Comparison of ENCODE assay signal across 8 cellular contexts in the genomic region with DNA sequence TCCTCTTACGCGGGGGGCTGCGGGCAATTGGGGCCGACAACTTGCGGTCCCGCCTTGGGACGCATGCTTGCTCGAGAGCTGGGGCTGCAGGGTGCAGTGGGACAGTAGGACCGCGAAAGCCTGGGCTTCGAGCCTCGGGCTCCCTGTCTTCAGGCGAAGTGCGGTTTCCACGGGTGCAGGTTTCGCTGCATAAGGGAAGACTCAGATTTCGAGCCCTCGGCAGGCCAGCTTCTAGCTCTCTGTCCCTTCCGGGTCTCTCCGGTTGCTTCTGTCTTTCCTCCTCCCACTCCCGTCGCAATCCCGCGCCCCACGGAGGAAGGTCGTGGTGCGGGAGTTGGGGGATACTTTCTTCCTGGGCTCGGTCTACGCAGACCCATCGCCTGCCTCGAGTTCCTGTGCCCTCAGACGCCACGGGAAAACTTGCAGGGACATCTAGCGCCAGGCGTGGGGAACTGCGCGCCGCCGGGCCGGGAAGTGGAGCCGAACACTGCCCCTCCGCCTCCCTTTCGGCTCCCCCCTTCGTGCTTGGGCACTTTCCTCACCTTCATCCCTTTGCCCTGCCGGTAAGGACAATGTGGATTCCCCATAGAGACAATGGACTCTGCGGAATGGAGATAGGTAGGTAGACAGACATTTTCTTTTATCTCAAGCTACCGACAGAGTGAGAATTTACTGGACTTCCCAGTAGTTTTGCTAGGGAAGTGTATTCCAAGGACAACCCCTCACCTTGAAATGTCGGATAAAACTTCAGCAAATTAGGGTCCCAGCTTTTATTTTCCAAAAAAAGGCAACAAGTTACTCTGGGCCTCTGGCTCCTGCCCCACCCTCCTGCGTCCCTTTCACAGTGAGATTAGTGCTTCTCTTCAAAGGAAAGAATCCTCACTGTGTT. TPM values are rescaled to one million over a fixed set of nuclear protein-coding genes. Genes with fewer than 3 reads are reported as not detected.
DNase-seq lines count a peak whose midpoint lies in the region; ATAC-seq and TF ChIP-seq lines count a peak whose summit lies in the region.
"Had no signal": no experiment of that assay in that cellular context is flagged by ENCODE, and none has a peak within 500 bp of the region (broad histone marks: within the 10 kb centered on the region; RNA-seq: fewer than 3 reads in every experiment).

No MANE protein-coding gene starts in this region.

- DNase-seq in NOMO-1 treated with dmso at 0.1 percent for 144 hours (lab: John Stamatoyannopoulos, UW; ENCODE audit: unreplicated experiment) (peak; percentile 22), choroid plexus epithelial cell (ENCODE audit: low read depth) (peak; percentile 45), substantia nigra (lab: John Stamatoyannopoulos, UW) (peak in 30 of 49 donors; percentile 5 to 45 (median 15))

- H3K9me2 ChIP-seq in DOHH2 (replicated peaks; ENCODE audit: control insufficient read depth, low read length), result no peaks in the 10 kb centered on the region

- TF ChIP-seq CTCF in DOHH2 (IDR thresholded peaks at IDR 0.05; ENCODE audit: low read depth, low read length, poor library complexity, severe bottlenecking) (peak; percentile 61), choroid plexus epithelial cell (conservative IDR thresholded peaks at IDR 0.05; ENCODE audit: low read depth, low read length) (peak; percentile 75), liver (IDR thresholded peaks at IDR 0.05; ENCODE audit: low read depth, low read length, missing input control) (peak; percentile 70)

- H3K4me1 ChIP-seq in DOHH2 (ENCODE audit: control insufficient read depth, low read length), result no peaks in the 10 kb centered on the region
- peaks cover 10 to 24% (median 19%) of the 10 kb centered on the region in 4 donors for H3K4me1 ChIP-seq in liver (ENCODE audit: control insufficient read depth in 4 of 4, insufficient read depth in 4 of 4, low read length in 3 of 4)

- H3K27me3 ChIP-seq in DOHH2 (ENCODE audit: control insufficient read depth, low read length), result peaks cover 29% of the 10 kb centered on the region
- H3K27me3 ChIP-seq in liver (ENCODE audit: control insufficient read depth in 4 of 4, insufficient read depth in 4 of 4, low read length in 3 of 4), result peaks cover 19 to 61% (median 39%) of the 10 kb centered on the region in 4 donors

- H3K79me2 ChIP-seq in DOHH2 (ENCODE audit: control insufficient read depth, low read length), result no peaks in the 10 kb centered on the region

- H3K4me3 ChIP-seq in DOHH2 (ENCODE audit: low read length), result no peak overlapping the region
- peak overlapping the region; percentile 20 for H3K4me3 ChIP-seq in choroid plexus epithelial cell (ENCODE audit: low read depth, low read length)
- H3K4me3 ChIP-seq in liver (ENCODE audit: low read depth in 1 of 3, low read length in 3 of 3), result peak overlapping the region in 2 of 3 donors; percentile 27 to 38

- 0 out of 2 replicates have a peak overlapping the region, but pooled peaks have one; percentile 11 for H3K4me2 ChIP-seq in DOHH2 (ENCODE audit: low read length)

- 4% methylated on average over 49 of the region's 49 CpGs for WGBS in liver

- H3K9me3 ChIP-seq in DOHH2 (ENCODE audit: control insufficient read depth, insufficient read depth, low read length), result no peaks in the 10 kb centered on the region
- peaks cover 0 to 4% (median 0%) of the 10 kb centered on the region in 4 donors for H3K9me3 ChIP-seq in liver (ENCODE audit: control insufficient read depth in 4 of 4, low read length in 3 of 4)

- H3F3A ChIP-seq in DOHH2 (ENCODE audit: control insufficient read depth, insufficient read depth), result no peaks in the 10 kb centered on the region

- no peak overlapping the region for H3K9ac ChIP-seq in liver (ENCODE audit: low read depth in 1 of 2, low read length in 2 of 2)

- H3K27ac ChIP-seq in DOHH2 (ENCODE audit: low read depth, low read length) (no peak overlapping the region), liver (ENCODE audit: low read depth in 1 of 2, low read length in 2 of 2) (no peak overlapping the region), substantia nigra (ENCODE audit: low read depth, low read length, poor library complexity, severe bottlenecking) (no peak overlapping the region)

- no peaks in the 10 kb centered on the region for H4K20me1 ChIP-seq in DOHH2 (ENCODE audit: control insufficient read depth, insufficient read depth, low read depth, low read length)

- peak; percentile 76 to 82 for TF ChIP-seq RAD21 in liver (IDR thresholded peaks at IDR 0.05)

- peak; percentile 60 for ATAC-seq in HG02610 (IDR thresholded peaks at IDR 0.05; ENCODE audit: unreplicated experiment)
- ATAC-seq in HG03175 (IDR thresholded peaks at IDR 0.05; ENCODE audit: unreplicated experiment), result no peak

- H3K36me3 ChIP-seq in DOHH2 (ENCODE audit: control insufficient read depth, low read length), result no peaks in the 10 kb centered on the region
- H3K36me3 ChIP-seq in liver (ENCODE audit: control insufficient read depth in 4 of 4, insufficient read depth in 3 of 4, low read depth in 1 of 4, low read length in 3 of 4), result no peaks in the 10 kb centered on the region

TF ChIP-seq in liver, 16 proteins besides CTCF, POLR2A, EP300 and RAD21:
- TF ChIP-seq, protein P1, sequence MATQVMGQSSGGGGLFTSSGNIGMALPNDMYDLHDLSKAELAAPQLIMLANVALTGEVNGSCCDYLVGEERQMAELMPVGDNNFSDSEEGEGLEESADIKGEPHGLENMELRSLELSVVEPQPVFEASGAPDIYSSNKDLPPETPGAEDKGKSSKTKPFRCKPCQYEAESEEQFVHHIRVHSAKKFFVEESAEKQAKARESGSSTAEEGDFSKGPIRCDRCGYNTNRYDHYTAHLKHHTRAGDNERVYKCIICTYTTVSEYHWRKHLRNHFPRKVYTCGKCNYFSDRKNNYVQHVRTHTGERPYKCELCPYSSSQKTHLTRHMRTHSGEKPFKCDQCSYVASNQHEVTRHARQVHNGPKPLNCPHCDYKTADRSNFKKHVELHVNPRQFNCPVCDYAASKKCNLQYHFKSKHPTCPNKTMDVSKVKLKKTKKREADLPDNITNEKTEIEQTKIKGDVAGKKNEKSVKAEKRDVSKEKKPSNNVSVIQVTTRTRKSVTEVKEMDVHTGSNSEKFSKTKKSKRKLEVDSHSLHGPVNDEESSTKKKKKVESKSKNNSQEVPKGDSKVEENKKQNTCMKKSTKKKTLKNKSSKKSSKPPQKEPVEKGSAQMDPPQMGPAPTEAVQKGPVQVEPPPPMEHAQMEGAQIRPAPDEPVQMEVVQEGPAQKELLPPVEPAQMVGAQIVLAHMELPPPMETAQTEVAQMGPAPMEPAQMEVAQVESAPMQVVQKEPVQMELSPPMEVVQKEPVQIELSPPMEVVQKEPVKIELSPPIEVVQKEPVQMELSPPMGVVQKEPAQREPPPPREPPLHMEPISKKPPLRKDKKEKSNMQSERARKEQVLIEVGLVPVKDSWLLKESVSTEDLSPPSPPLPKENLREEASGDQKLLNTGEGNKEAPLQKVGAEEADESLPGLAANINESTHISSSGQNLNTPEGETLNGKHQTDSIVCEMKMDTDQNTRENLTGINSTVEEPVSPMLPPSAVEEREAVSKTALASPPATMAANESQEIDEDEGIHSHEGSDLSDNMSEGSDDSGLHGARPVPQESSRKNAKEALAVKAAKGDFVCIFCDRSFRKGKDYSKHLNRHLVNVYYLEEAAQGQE (IDR thresholded peaks at IDR 0.05), result no peak
- TF ChIP-seq FOXA1 (IDR thresholded peaks at IDR 0.05) (no peak), HNF4A (conservative IDR thresholded peaks at IDR 0.05) (no peak), EGR1 (IDR thresholded peaks at IDR 0.05; ENCODE audit: low read depth in 2 of 2) (no peak), HNF4G (IDR thresholded peaks at IDR 0.05) (no peak), FOXA2 (IDR thresholded peaks at IDR 0.05) (no peak), JUND (IDR thresholded peaks at IDR 0.05) (no peak), SP1 (IDR thresholded peaks at IDR 0.05) (no peak), YY1 (IDR thresholded peaks at IDR 0.05) (no peak), GABPA (IDR thresholded peaks at IDR 0.05 in 1 of 2, conservative IDR thresholded peaks at IDR 0.05 in 1 of 2) (no peak), NR2F2 (IDR thresholded peaks at IDR 0.05) (no peak), TAF1 (conservative IDR thresholded peaks at IDR 0.05) (no peak), RXRA (IDR thresholded peaks at IDR 0.05) (no peak)
- TF ChIP-seq, protein P2, sequence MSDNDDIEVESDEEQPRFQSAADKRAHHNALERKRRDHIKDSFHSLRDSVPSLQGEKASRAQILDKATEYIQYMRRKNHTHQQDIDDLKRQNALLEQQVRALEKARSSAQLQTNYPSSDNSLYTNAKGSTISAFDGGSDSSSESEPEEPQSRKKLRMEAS (IDR thresholded peaks at IDR 0.05), result no peak
- TF ChIP-seq, protein P3, sequence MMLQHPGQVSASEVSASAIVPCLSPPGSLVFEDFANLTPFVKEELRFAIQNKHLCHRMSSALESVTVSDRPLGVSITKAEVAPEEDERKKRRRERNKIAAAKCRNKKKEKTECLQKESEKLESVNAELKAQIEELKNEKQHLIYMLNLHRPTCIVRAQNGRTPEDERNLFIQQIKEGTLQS (IDR thresholded peaks at IDR 0.05), result no peak
- TF ChIP-seq, protein P4, sequence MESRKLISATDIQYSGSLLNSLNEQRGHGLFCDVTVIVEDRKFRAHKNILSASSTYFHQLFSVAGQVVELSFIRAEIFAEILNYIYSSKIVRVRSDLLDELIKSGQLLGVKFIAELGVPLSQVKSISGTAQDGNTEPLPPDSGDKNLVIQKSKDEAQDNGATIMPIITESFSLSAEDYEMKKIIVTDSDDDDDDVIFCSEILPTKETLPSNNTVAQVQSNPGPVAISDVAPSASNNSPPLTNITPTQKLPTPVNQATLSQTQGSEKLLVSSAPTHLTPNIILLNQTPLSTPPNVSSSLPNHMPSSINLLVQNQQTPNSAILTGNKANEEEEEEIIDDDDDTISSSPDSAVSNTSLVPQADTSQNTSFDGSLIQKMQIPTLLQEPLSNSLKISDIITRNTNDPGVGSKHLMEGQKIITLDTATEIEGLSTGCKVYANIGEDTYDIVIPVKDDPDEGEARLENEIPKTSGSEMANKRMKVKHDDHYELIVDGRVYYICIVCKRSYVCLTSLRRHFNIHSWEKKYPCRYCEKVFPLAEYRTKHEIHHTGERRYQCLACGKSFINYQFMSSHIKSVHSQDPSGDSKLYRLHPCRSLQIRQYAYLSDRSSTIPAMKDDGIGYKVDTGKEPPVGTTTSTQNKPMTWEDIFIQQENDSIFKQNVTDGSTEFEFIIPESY (IDR thresholded peaks at IDR 0.05), result no peak

RNA-seq across cellular contexts. Expression of a gene that starts 4.2 kb away (rescaled TPM):
- total RNA-seq in liver, result not detected
- not detected for polyA plus RNA-seq in liver
- total RNA-seq: activated naive CD4-positive, alpha-beta T cell treated with anti-CD3 and anti-CD28 coated beads, Interleukin-2, amount 50 U/mL, for 72 hours had no signal

RNA-seq across cellular contexts. Expression of a gene that starts 4.5 kb away (rescaled TPM):
- not detected for total RNA-seq in liver
- not detected for polyA plus RNA-seq in liver
- total RNA-seq: activated naive CD4-positive, alpha-beta T cell treated with anti-CD3 and anti-CD28 coated beads, Interleukin-2, amount 50 U/mL, for 72 hours had no signal

RNA-seq across cellular contexts. Expression of a gene that starts 11.3 kb away (rescaled TPM):
- total RNA-seq in liver, result not detected
- not detected for polyA plus RNA-seq in liver
- total RNA-seq: activated naive CD4-positive, alpha-beta T cell treated with anti-CD3 and anti-CD28 coated beads, Interleukin-2, amount 50 U/mL, for 72 hours had no signal

RNA-seq across cellular contexts. Expression of a gene that starts 18.8 kb away (rescaled TPM):
- not detected for total RNA-seq in liver
- not detected for polyA plus RNA-seq in liver
- total RNA-seq: activated naive CD4-positive, alpha-beta T cell treated with anti-CD3 and anti-CD28 coated beads, Interleukin-2, amount 50 U/mL, for 72 hours had no signal

RNA-seq across cellular contexts. Expression of a gene that starts 28.3 kb away (rescaled TPM):
- not detected for total RNA-seq in liver
- polyA plus RNA-seq in liver, result not detected
- total RNA-seq: activated naive CD4-positive, alpha-beta T cell treated with anti-CD3 and anti-CD28 coated beads, Interleukin-2, amount 50 U/mL, for 72 hours had no signal
